Comparison of ENCODE assay signal across 8 cellular contexts in the genomic region with DNA sequence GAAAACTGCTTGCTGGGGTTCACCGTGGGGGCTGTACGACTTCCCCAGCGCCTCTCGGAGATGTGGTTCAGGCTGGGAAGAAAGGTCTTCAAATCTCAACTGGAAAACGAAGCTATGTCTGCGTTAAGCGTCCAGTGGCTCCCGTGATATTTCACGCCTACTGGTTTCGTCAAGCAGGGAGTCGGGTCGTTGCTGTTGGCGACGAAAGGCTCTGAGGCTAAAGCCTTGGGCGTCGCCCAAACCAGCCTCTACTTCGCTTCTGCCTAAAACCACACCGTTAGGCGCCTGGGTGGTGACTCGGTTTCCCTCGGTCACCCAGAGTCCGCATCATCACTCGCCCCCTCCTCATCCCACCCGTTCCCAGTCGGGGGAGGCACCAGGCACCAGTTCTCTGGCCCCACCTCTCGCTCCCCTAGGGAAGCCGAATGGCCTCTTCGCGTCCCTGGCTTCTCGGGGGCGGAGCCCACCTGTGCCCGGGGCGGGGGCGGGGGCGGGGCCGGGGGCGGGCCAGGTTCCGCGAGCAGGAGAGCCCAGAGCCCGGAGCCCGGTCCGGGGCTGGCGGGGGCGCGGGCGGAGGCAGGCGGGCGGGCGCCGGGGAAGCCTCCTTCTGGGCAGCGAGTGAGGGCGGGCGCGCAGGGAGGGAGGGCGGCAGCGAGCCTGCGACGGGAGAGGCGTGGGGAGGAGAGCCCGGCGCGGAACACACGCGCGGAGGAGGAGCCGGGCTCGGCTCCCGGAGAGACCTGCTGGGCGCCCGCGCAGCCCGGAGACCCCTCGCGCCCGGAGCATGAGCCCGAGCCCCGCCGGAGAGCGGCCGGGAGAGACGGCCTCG. TPM values are rescaled to one million over a fixed set of nuclear protein-coding genes. Genes with fewer than 3 reads are reported as not detected.
DNase-seq lines count a peak whose midpoint lies in the region; ATAC-seq, FAIRE-seq and TF ChIP-seq lines count a peak whose summit lies in the region.

TSS of gene B4GALNT3 (plus strand) at position 510 of the 829 bp plus-strand sequence. CDS start 438 bp downstream, outside the sequence.

- peaks cover 54% of the 10 kb centered on the region for H3K27me3 Mint-ChIP-seq in WTC11 (ENCODE audit: low read depth)

- FAIRE-seq in D721Med (lab: Jason Lieb, UNC) = no peak
- FAIRE-seq in HepG2 (lab: Jason Lieb, UNC) = no peak

- no peak within 1 kb of the TSS for H2AFZ ChIP-seq in HepG2 (ENCODE audit: low read length)

- no peak within 1 kb of the TSS for H3K27ac Mint-ChIP-seq in WTC11

- H3K79me2 ChIP-seq in HepG2 (ENCODE audit: insufficient read depth, low read length) = no peaks in the 10 kb centered on the region

- TF ChIP-seq RAD21 in HepG2 (CRISPR knock-in tag; IDR thresholded peaks at IDR 0.05) = no peak

- no peaks in the 10 kb centered on the region for H3K36me3 ChIP-seq in MG63
- no peaks in the 10 kb centered on the region for H3K36me3 ChIP-seq in colonic mucosa
- H3K36me3 ChIP-seq in HepG2 (replicated peaks in 1 of 2; ENCODE audit: control insufficient read depth in 1 of 2, insufficient read depth in 2 of 2, low read length in 2 of 2) = no peaks in the 10 kb centered on the region

- H3K4me3 Mint-ChIP-seq in WTC11 = peak within 1 kb of the TSS; percentile 88

- H3K36me3 Mint-ChIP-seq in WTC11 = peaks cover 3% of the 10 kb centered on the region; the same call in 1 of the 2 replicates

- H3K4me2 ChIP-seq in HepG2 (ENCODE audit: low read depth, low read length) = peak within 1 kb of the TSS; percentile 78

- intact Hi-C loops in colonic mucosa (cut with DNase I) (loop anchor here (5.0 kb wide), 1 partner anchor 43 kb away; no protein-coding TSS in a partner anchor), HepG2 (cut with micrococcal nuclease; ENCODE audit: unreplicated experiment) (no loop called here)

- peaks cover 1% of the 10 kb centered on the region for H3K9me3 Mint-ChIP-seq in WTC11

- CTCF ChIA-PET in WTC11 (lab: Charles Lee) = interaction anchor here (1.4 kb wide), 1 partner anchor 17 kb away, joined by 4 read pairs; no protein-coding TSS in a partner anchor
- CTCF ChIA-PET in HepG2 (lab: Yijun Ruan, JAX; ENCODE audit: low intra/inter-chr PET ratio, low total read pairs) = interaction anchor here (1.3 to 11.2 kb wide), 2 partner anchors 11 to 87 kb away, joined by 3 to 227 read pairs; no protein-coding TSS in a partner anchor

- H3K4me1 Mint-ChIP-seq in WTC11 = peaks cover 20% of the 10 kb centered on the region

- H3K4me3 ChIP-seq in MG63 = peak within 1 kb of the TSS; percentile 39
- H3K4me3 ChIP-seq in colonic mucosa = peak within 1 kb of the TSS; percentile 60
- H3K4me3 ChIP-seq in HepG2 (replicated peaks in 1 of 3; ENCODE audit: insufficient read depth in 1 of 3, low read depth in 2 of 3, low read length in 3 of 3) = peak within 1 kb of the TSS; percentile 46 to 71 (median 64); a peak in 5 of 6 replicates

- BruUV-seq in HepG2 (replicated peaks; lab: Mats Ljungman, UMichigan) = no TSS peak

- in situ Hi-C loops in HepG2 (cut with HindIII; ENCODE audit: extremely low pct_ligation_motif_present, low pct_unique_long_range_greater_than_20kb) = loop anchor here (5.0 kb wide), 1 partner anchor 83 kb away; no protein-coding TSS in a partner anchor

- TF ChIP-seq CTCF in D721Med (IDR thresholded peaks at IDR 0.05; ENCODE audit: insufficient read depth, missing control alignments) = no peak
- TF ChIP-seq CTCF in WTC11 (IDR thresholded peaks at IDR 0.05) = no peak
- TF ChIP-seq CTCF in colonic mucosa (IDR thresholded peaks at IDR 0.05) = no peak
- TF ChIP-seq CTCF in HepG2 (CRISPR knock-in tag; IDR thresholded peaks at IDR 0.05) = no peak

- H3K27ac ChIP-seq in colonic mucosa (peak within 1 kb of the TSS; percentile 47), HepG2 (ENCODE audit: extremely low read length, insufficient read depth, low read length) (no peak within 1 kb of the TSS)

- H3K9me3 ChIP-seq in MG63 (no peaks in the 10 kb centered on the region), colonic mucosa (no peaks in the 10 kb centered on the region), HepG2 (ENCODE audit: low read length) (no peaks in the 10 kb centered on the region)

- POLR2A ChIA-PET in WTC11 (lab: Charles Lee) (no interaction called here), HepG2 (lab: Yijun Ruan, JAX) (no interaction called here)

- peak; percentile 91 for DNase-seq in D721Med (ENCODE audit: insufficient read length, low spot score)
- DNase-seq in MG63 = peak; percentile 52
- DNase-seq in WTC11 (ENCODE audit: low spot score) = peak; percentile 72
- DNase-seq in colonic mucosa = peak; percentile 67
- DNase-seq in HepG2 (ENCODE audit: low spot score) = no peak
- peak in 2 of 3 experiments; percentile 23 to 32 for DNase-seq in stimulated activated CD4-positive, alpha-beta T cell treated with anti-CD3 and anti-CD28 coated beads, TNF-alpha, amount 100 ng/mL, for 4 hours (ENCODE audit: low read depth in 3 of 3)
- no peak for DNase-seq in medulla oblongata (ENCODE audit: extremely low spot score)

- no peak for TF ChIP-seq POLR2A in HepG2 (IDR thresholded peaks at IDR 0.05; ENCODE audit: insufficient read depth in 1 of 2, low read depth in 2 of 2, low read length in 2 of 2)

- H3K27me3 ChIP-seq in MG63 = peaks cover 67% of the 10 kb centered on the region
- peaks cover 4% of the 10 kb centered on the region for H3K27me3 ChIP-seq in colonic mucosa
- peaks cover 4 to 38% of the 10 kb centered on the region in 2 experiments for H3K27me3 ChIP-seq in HepG2 (ENCODE audit: control insufficient read depth in 1 of 2, insufficient read depth in 2 of 2, low read length in 2 of 2)

- WGBS in HepG2 (ENCODE audit: low lambda C conversion rate) = 15% methylated on average over 23 of the region's 82 CpGs

- no peaks in the 10 kb centered on the region for H4K20me1 ChIP-seq in HepG2 (ENCODE audit: insufficient read depth, low read length)

- H3K4me1 ChIP-seq in colonic mucosa = no peaks in the 10 kb centered on the region
- H3K4me1 ChIP-seq in HepG2 (ENCODE audit: insufficient read depth, low read length) = peaks cover 27% of the 10 kb centered on the region

- ATAC-seq in WTC11 (peak; percentile 85), HepG2 (peak; percentile 67), GM21367 (IDR thresholded peaks at IDR 0.05; ENCODE audit: unreplicated experiment) (no peak)

- no peak for TF ChIP-seq EP300 in HepG2 (IDR thresholded peaks at IDR 0.05; ENCODE audit: low read depth in 2 of 2, low read length in 2 of 2)
- TF ChIP-seq EP300 in HepG2 (CRISPR knock-in tag; IDR thresholded peaks at IDR 0.05; ENCODE audit: borderline replicate concordance) = no peak

- H3K9ac ChIP-seq in colonic mucosa (ENCODE audit: low read depth in 2 of 2, low read length in 2 of 2) (peak within 1 kb of the TSS; percentile 66 to 80), HepG2 (ENCODE audit: insufficient read depth, low read depth, low read length) (peak within 1 kb of the TSS; percentile 11; the same call in 1 of the 2 replicates)

TF ChIP-seq in WTC11, 78 proteins besides CTCF, POLR2A, EP300 and RAD21 (continues in another document):
- peak; percentile 15; the same call in 1 of the 2 replicates for TF ChIP-seq FOXP1 (CRISPR knock-in tag; IDR thresholded peaks at IDR 0.05; ENCODE audit: borderline replicate concordance)
- peak; percentile 23; the same call in 1 of the 2 replicates for TF ChIP-seq ETV6 (CRISPR knock-in tag; IDR thresholded peaks at IDR 0.05)

TF ChIP-seq in HepG2, 621 proteins besides CTCF, POLR2A, EP300 and RAD21 (continues in another document):
- no peak for TF ChIP-seq ATF4 (CRISPR knock-in tag; IDR thresholded peaks at IDR 0.05)
- TF ChIP-seq MAX (IDR thresholded peaks at IDR 0.05) = peak; percentile 31; the same call in 1 of the 2 replicates

RNA-seq across cellular contexts. Expression of gene B4GALNT3, which starts in this region (rescaled TPM):
- 0.30 and 0.54 TPM in 2 replicates for total RNA-seq in MG63 (2014; rRNA removed; shearing (Covaris generic); ENCODE audit: low replicate concordance)
- total RNA-seq in WTC11 (2021) (19.0 to 22.0 TPM (median 20.9 TPM) in 3 replicates), colonic mucosa (10 to 100 TPM; 73.7 to 84.0 TPM), HepG2 (2016; rRNA removed; fragmentation: Illumina TruSeq; extraction: Trizol) (2.9 and 4.4 TPM in 2 replicates)
- 0.71 TPM in 2 replicates for total RNA-seq in HepG2 (2016; cell fraction: cytosol; rRNA removed; fragmentation: Illumina TruSeq; extraction: Trizol; ENCODE audit: low read depth)
- total RNA-seq in HepG2 (2016; cell fraction: insoluble cytoplasmic fraction; rRNA removed; fragmentation: Illumina TruSeq; extraction: Trizol) = 1.5 and 4.8 TPM in 2 replicates
- total RNA-seq in HepG2 (2016; cell fraction: membrane; rRNA removed; fragmentation: Illumina TruSeq; extraction: Trizol) = 1.5 and 1.9 TPM in 2 replicates
- 2.9 and 4.5 TPM in 2 replicates for total RNA-seq in HepG2 (2016; cell fraction: nucleus; rRNA removed; fragmentation: Illumina TruSeq; extraction: Trizol)
- polyA plus RNA-seq in HepG2 (2011; rRNA removed) = 3.2 and 3.3 TPM in 2 replicates
- polyA plus RNA-seq in HepG2 (2011; cell fraction: cytosol; rRNA removed) = 1.4 and 1.6 TPM in 2 replicates
- polyA plus RNA-seq in HepG2 (2011; cell fraction: nucleus; rRNA removed) = 3.7 and 4.2 TPM in 2 replicates
- polyA plus RNA-seq in HepG2 (2012) = 1.1 and 1.3 TPM in 2 replicates
- 0.20 and 0.24 TPM in 2 replicates for polyA plus RNA-seq in HepG2 (2016; cell fraction: cytosol; fragmentation: Illumina TruSeq; extraction: Trizol; ENCODE audit: low read depth)
- polyA plus RNA-seq in HepG2 (2016; cell fraction: insoluble cytoplasmic fraction; fragmentation: Illumina TruSeq; extraction: Trizol; ENCODE audit: low read depth) = 2.4 and 3.2 TPM in 2 replicates
- 1.0 and 1.1 TPM in 2 replicates for polyA plus RNA-seq in HepG2 (2016; cell fraction: membrane; fragmentation: Illumina TruSeq; extraction: Trizol; ENCODE audit: low read depth)
- polyA plus RNA-seq in HepG2 (2016; cell fraction: nucleus; fragmentation: Illumina TruSeq; extraction: Trizol; ENCODE audit: insufficient read depth, low read depth) = 10.8 TPM in 2 replicates
- polyA minus RNA-seq in HepG2 (2011; rRNA and poly(A)+ RNA removed; ENCODE audit: low replicate concordance) = 2.2 TPM in 1 of 2 replicates, not detected in the other
- 0.53 and 0.99 TPM in 2 replicates for polyA minus RNA-seq in HepG2 (2011; cell fraction: cytosol; rRNA and poly(A)+ RNA removed)
- 1.2 and 2.9 TPM in 2 replicates for polyA minus RNA-seq in HepG2 (2011; cell fraction: nucleus; rRNA and poly(A)+ RNA removed)

Comparison
In these comparisons a context has a peak if more than half of its experiments do, and no peak if none do; other contexts are left out.
1. Peak in DNase-seq and H3K4me3 ChIP-seq in MG63; RNA of the gene not detected or under 1 TPM.
2. DNase-seq: peak in D721Med (single experiment), WTC11 (single experiment), colonic mucosa (single experiment) and stimulated activated CD4-positive, alpha-beta T cell treated with anti-CD3 and anti-CD28 coated beads, TNF-alpha, amount 100 ng/mL, for 4 hours (2 of 3); none in HepG2 (single experiment) and medulla oblongata (single experiment).
3. Peak in every context shown above with its lines, with median percentiles within 50 percentile points of each other: H3K4me3 ChIP-seq.